In the genomic region with DNA sequence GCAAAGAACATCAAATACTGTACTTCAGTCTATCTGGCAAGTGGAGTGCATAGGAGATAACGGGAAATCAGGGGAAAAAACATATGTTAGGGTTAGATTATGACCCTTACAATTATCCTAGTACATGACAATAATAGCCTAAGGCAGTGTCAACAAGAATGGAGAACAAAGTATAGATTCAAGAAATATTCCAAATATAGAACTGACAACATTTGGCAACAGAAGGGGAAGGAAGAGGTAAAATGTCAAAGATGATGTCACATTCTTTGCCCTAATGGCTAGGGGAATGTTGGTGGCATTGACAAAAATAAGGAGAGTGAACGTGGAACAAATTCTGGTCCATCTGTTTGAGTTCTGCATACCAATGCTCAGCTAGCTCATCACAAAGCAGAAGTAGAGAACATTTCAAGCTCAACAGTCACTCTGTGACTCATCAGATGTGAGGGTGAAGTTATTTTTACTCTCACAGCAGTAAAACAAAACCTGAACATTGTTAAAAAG, we compare ENCODE assay signal across 8 cellular contexts. TPM values are rescaled to one million over a fixed set of nuclear protein-coding genes. Genes with fewer than 3 reads are reported as not detected.
DNase-seq lines count a peak whose midpoint lies in the region; ATAC-seq and TF ChIP-seq lines count a peak whose summit lies in the region.

No MANE protein-coding gene starts in this region.

- H3K36me3 ChIP-seq in Karpas-422 (ENCODE audit: insufficient read depth, low read length) = no peaks in the 10 kb centered on the region

- no peaks in the 10 kb centered on the region for H3K79me2 ChIP-seq in Karpas-422 (ENCODE audit: low read length)

- H3K4me2 ChIP-seq in Karpas-422 (ENCODE audit: low read depth, low read length, poor library complexity, severe bottlenecking) = peak overlapping the region; percentile 21

- ATAC-seq in GM21723 (IDR thresholded peaks at IDR 0.05; ENCODE audit: unreplicated experiment) = peak; percentile 86

- H3K9ac ChIP-seq in Karpas-422 (ENCODE audit: low read length) = no peak overlapping the region

- peak; percentile 81 for DNase-seq in CD1c-positive myeloid dendritic cell (ENCODE audit: extremely low spot score)
- DNase-seq in Karpas-422 = peak; percentile 60
- peak in 3 of 61 donors; percentile 18 to 64 (median 61) for DNase-seq in caudate nucleus (lab: John Stamatoyannopoulos, UW)
- DNase-seq in retinal pigment epithelial cell (ENCODE audit: low read depth) = peak; percentile 13
- DNase-seq in NCI-H82 (lab: John Stamatoyannopoulos, UW) = no peak
- no peak for DNase-seq in NCI-H774 (lab: John Stamatoyannopoulos, UW)
- DNase-seq in stimulated activated CD4-positive, alpha-beta T cell treated with anti-CD3 and anti-CD28 coated beads, Interleukin-1b, Interleukin-23, amount 100 ng/mL, for 48 hours = no peak

- H2AFZ ChIP-seq in Karpas-422 (ENCODE audit: low read length) = peak overlapping the region; percentile 38; the same call in 1 of the 2 replicates

- TF ChIP-seq CTCF in retinal pigment epithelial cell (conservative IDR thresholded peaks at IDR 0.05; ENCODE audit: low read depth, low read length) = no peak

- no peaks in the 10 kb centered on the region for H3K9me2 ChIP-seq in Karpas-422 (replicated peaks; ENCODE audit: insufficient read depth, low read length)

- no peak overlapping the region; the same call in 1 of the 2 replicates for H3K27ac ChIP-seq in Karpas-422 (ENCODE audit: low read length)
- peak overlapping the region; percentile 74 for H3K27ac ChIP-seq in caudate nucleus (ENCODE audit: low read depth, low read length)

- no peaks in the 10 kb centered on the region for H3K9me3 ChIP-seq in Karpas-422 (ENCODE audit: low read length)

- no peaks in the 10 kb centered on the region for H4K20me1 ChIP-seq in Karpas-422 (ENCODE audit: insufficient read depth, low read depth, low read length)

- H3K4me3 ChIP-seq in Karpas-422 (ENCODE audit: low read length) = no peak overlapping the region
- H3K4me3 ChIP-seq in retinal pigment epithelial cell (ENCODE audit: low read length) = no peak overlapping the region

- H3K4me1 ChIP-seq in Karpas-422 (ENCODE audit: low read length) = peaks cover 15% of the 10 kb centered on the region

- no peaks in the 10 kb centered on the region for H3K27me3 ChIP-seq in Karpas-422 (ENCODE audit: low read length)

RNA-seq across cellular contexts. Expression of gene ATP8B4, which starts 15.5 kb away (rescaled TPM):
- not detected in 2 replicates for total RNA-seq in Karpas-422 (2014; rRNA removed; shearing (Covaris generic); ENCODE audit: low replicate concordance)

RNA-seq across cellular contexts. Expression of gene SLC27A2, which starts 47.4 kb away (rescaled TPM):
- total RNA-seq in Karpas-422 (2014; rRNA removed; shearing (Covaris generic); ENCODE audit: low replicate concordance) = not detected in 2 replicates

Comparison
In these comparisons a context has a peak if more than half of its experiments do, and no peak if none do; other contexts are left out.
1. DNase-seq: peak in CD1c-positive myeloid dendritic cell (single experiment), Karpas-422 (single experiment) and retinal pigment epithelial cell (single experiment); none in NCI-H82 (single experiment), NCI-H774 (single experiment) and stimulated activated CD4-positive, alpha-beta T cell treated with anti-CD3 and anti-CD28 coated beads, Interleukin-1b, Interleukin-23, amount 100 ng/mL, for 48 hours (single experiment).